ENCODE assay signal across 10 cellular contexts in genomic region chr22:20964090-20964798, GRCh38. TPM values are rescaled to one million over a fixed set of nuclear protein-coding genes. Genes with fewer than 3 reads are reported as not detected.
DNase-seq lines count a peak whose midpoint lies in the region; ATAC-seq and TF ChIP-seq lines count a peak whose summit lies in the region.
"Had no signal": no experiment of that assay in that cellular context is flagged by ENCODE, and none has a peak within 500 bp of the region (broad histone marks: within the 10 kb centered on the region; RNA-seq: fewer than 3 reads in every experiment).

No MANE protein-coding gene starts in this region.

- no peaks in the 10 kb centered on the region for H3K9me3 ChIP-seq in CD4-positive, alpha-beta T cell (ENCODE audit: control insufficient read depth, low read length)
- H3K9me3 ChIP-seq in Peyer's patch (no peaks in the 10 kb centered on the region), esophagus muscularis mucosa (no peaks in the 10 kb centered on the region)

- POLR2A ChIA-PET in CD4-positive, alpha-beta T cell (lab: Charles Lee), result no interaction called here

- H3K4me3 ChIP-seq in Peyer's patch (peak overlapping the region in 3 of 4 donors; percentile 50 to 55 (median 53)), esophagus muscularis mucosa (peak overlapping the region; percentile 51 to 63 (median 56))

- no peak for TF ChIP-seq POLR2A in Peyer's patch (IDR thresholded peaks at IDR 0.05)
- no peak for TF ChIP-seq POLR2A in esophagus muscularis mucosa (IDR thresholded peaks at IDR 0.05; ENCODE audit: low read depth)

- CTCF ChIA-PET in CD4-positive, alpha-beta T cell (lab: Charles Lee), result no interaction called here

- ATAC-seq in CD4-positive, alpha-beta T cell (ENCODE audit: poor library complexity), result no peak
- no peak for ATAC-seq in GM21526 (IDR thresholded peaks at IDR 0.05; ENCODE audit: low FRiP score, unreplicated experiment)

- H3K36me3 Mint-ChIP-seq in CD4-positive, alpha-beta T cell (ENCODE audit: low read depth), result no peaks in the 10 kb centered on the region
- no peaks in the 10 kb centered on the region for H3K36me3 Mint-ChIP-seq in osteocyte (ENCODE audit: unreplicated experiment)

- DNase-seq in CD4-positive, alpha-beta T cell, result no peak
- DNase-seq in Peyer's patch (no peak), esophagus muscularis mucosa (ENCODE audit: extremely low spot score) (no peak), osteocyte (ENCODE audit: extremely low spot score, unreplicated experiment) (no peak), NCI-H446 (lab: John Stamatoyannopoulos, UW) (no peak), Ammon's horn (ENCODE audit: low spot score) (no peak), iPS-NIHi7 (ENCODE audit: extremely low spot score) (no peak)
- DNase-seq: NCI-H510A treated with DMSO at 0.1 percent for 48 hours, T-helper 9 cell had no signal

- no peaks in the 10 kb centered on the region for H3K9me3 Mint-ChIP-seq in CD4-positive, alpha-beta T cell
- no peaks in the 10 kb centered on the region for H3K9me3 Mint-ChIP-seq in osteocyte (ENCODE audit: unreplicated experiment)

- peaks cover 8% of the 10 kb centered on the region for H3K27me3 ChIP-seq in CD4-positive, alpha-beta T cell (ENCODE audit: control insufficient read depth, insufficient read depth, low read length)
- H3K27me3 ChIP-seq in Peyer's patch, result no peaks in the 10 kb centered on the region
- H3K27me3 ChIP-seq in esophagus muscularis mucosa, result peaks cover 0 to 18% (median 4%) of the 10 kb centered on the region in 4 donors

- H3K36me3 ChIP-seq in Peyer's patch (no peaks in the 10 kb centered on the region), esophagus muscularis mucosa (no peaks in the 10 kb centered on the region)

- no peak overlapping the region for H3K27ac Mint-ChIP-seq in CD4-positive, alpha-beta T cell
- no peak overlapping the region for H3K27ac Mint-ChIP-seq in osteocyte (ENCODE audit: unreplicated experiment)

- no peak for TF ChIP-seq EP300 in esophagus muscularis mucosa (IDR thresholded peaks at IDR 0.05)

- peaks cover 6 to 23% (median 15%) of the 10 kb centered on the region in 4 donors for H3K4me1 ChIP-seq in Peyer's patch
- H3K4me1 ChIP-seq in esophagus muscularis mucosa, result peaks cover 8 to 28% (median 21%) of the 10 kb centered on the region in 4 donors

- H3K4me3 Mint-ChIP-seq in CD4-positive, alpha-beta T cell, result peak overlapping the region; percentile 78
- peak overlapping the region; percentile 70 for H3K4me3 Mint-ChIP-seq in osteocyte (ENCODE audit: unreplicated experiment)

- peaks cover 26% of the 10 kb centered on the region for H3K27me3 Mint-ChIP-seq in CD4-positive, alpha-beta T cell
- no peaks in the 10 kb centered on the region for H3K27me3 Mint-ChIP-seq in osteocyte (ENCODE audit: unreplicated experiment)

- no peak overlapping the region for H3K27ac ChIP-seq in CD4-positive, alpha-beta T cell (ENCODE audit: low read depth, low read length)
- H3K27ac ChIP-seq in Peyer's patch (no peak overlapping the region), esophagus muscularis mucosa (replicated peaks in 1 of 4) (no peak overlapping the region)

- no peak for TF ChIP-seq CTCF in CD4-positive, alpha-beta T cell (IDR thresholded peaks at IDR 0.05)
- TF ChIP-seq CTCF in Peyer's patch (IDR thresholded peaks at IDR 0.05) (no peak), esophagus muscularis mucosa (IDR thresholded peaks at IDR 0.05) (no peak), osteocyte (IDR thresholded peaks at IDR 0.05) (no peak)

- H3K4me1 Mint-ChIP-seq in CD4-positive, alpha-beta T cell (ENCODE audit: low read depth), result peaks cover 11% of the 10 kb centered on the region
- H3K4me1 Mint-ChIP-seq in osteocyte (ENCODE audit: unreplicated experiment), result peaks cover 10% of the 10 kb centered on the region

- intact Hi-C loops in CD4-positive, alpha-beta T cell (cut with DNase I, micrococcal nuclease), result no loop called here
- intact Hi-C loops in esophagus muscularis mucosa (cut with DNase I), result loop anchor here (10.0 kb wide), 2 partner anchors 51 to 79 kb away; partner anchors contain the start of gene P2RX6

- 56% methylated on average over 6 of the region's 6 CpGs for WGBS in esophagus muscularis mucosa

RNA-seq across cellular contexts. Expression of gene AIFM3, which starts 2.8 kb away (rescaled TPM):
- total RNA-seq in CD4-positive, alpha-beta T cell, result under 1 TPM; 0.34 to 0.41 TPM
- total RNA-seq in Peyer's patch (10 to 100 TPM in 3 of 4 donors, 1 to 10 TPM in 1; 9.5 to 21.9 (median 11.7) TPM), esophagus muscularis mucosa (1 to 10 TPM in 3 of 4 donors, under 1 TPM in 1; 0.92 to 1.7 (median 1.4) TPM), osteocyte (0.65 and 0.99 TPM in 2 replicates)

RNA-seq across cellular contexts. Expression of gene LZTR1, which starts 17.9 kb away (rescaled TPM):
- total RNA-seq in CD4-positive, alpha-beta T cell, result 10 to 100 TPM; 48.4 to 51.3 TPM
- 100 to 1,000 TPM in 1 of 4 donors, 10 to 100 TPM in 3; 65.5 to 144 (median 88.5) TPM for total RNA-seq in Peyer's patch
- 10 to 100 TPM; 42.4 to 76.3 (median 57.2) TPM for total RNA-seq in esophagus muscularis mucosa
- total RNA-seq in osteocyte, result 89.4 and 91.5 TPM in 2 replicates

RNA-seq across cellular contexts. Expression of gene THAP7, which starts 37.7 kb away (rescaled TPM):
- 10 to 100 TPM; 82.7 to 84.0 TPM for total RNA-seq in CD4-positive, alpha-beta T cell
- total RNA-seq in Peyer's patch (10 to 100 TPM; 19.8 to 54.7 (median 29.5) TPM), esophagus muscularis mucosa (10 to 100 TPM; 33.2 to 42.4 (median 39.1) TPM), osteocyte (24.8 and 27.0 TPM in 2 replicates)

RNA-seq across cellular contexts. Expression of gene CRKL, which starts 47.0 kb away (rescaled TPM):
- total RNA-seq in CD4-positive, alpha-beta T cell, result 10 to 100 TPM; 41.9 to 43.5 TPM
- 10 to 100 TPM; 39.6 to 58.8 (median 58.2) TPM for total RNA-seq in Peyer's patch
- total RNA-seq in esophagus muscularis mucosa, result 10 to 100 TPM; 34.9 to 56.2 (median 47.9) TPM
- total RNA-seq in osteocyte, result 56.0 and 58.8 TPM in 2 replicates

RNA-seq across cellular contexts. Expression of gene P2RX6, which starts 50.7 kb away (rescaled TPM):
- under 1 TPM; 0.14 to 0.69 TPM for total RNA-seq in CD4-positive, alpha-beta T cell
- total RNA-seq in Peyer's patch, result 1 to 10 TPM in 2 of 4 donors, not detected in 2; 1.7 to 2.0 TPM
- under 1 TPM; 0.39 to 0.50 (median 0.41) TPM for total RNA-seq in esophagus muscularis mucosa
- total RNA-seq in osteocyte, result 2.6 and 3.5 TPM in 2 replicates
